In the genomic region with DNA sequence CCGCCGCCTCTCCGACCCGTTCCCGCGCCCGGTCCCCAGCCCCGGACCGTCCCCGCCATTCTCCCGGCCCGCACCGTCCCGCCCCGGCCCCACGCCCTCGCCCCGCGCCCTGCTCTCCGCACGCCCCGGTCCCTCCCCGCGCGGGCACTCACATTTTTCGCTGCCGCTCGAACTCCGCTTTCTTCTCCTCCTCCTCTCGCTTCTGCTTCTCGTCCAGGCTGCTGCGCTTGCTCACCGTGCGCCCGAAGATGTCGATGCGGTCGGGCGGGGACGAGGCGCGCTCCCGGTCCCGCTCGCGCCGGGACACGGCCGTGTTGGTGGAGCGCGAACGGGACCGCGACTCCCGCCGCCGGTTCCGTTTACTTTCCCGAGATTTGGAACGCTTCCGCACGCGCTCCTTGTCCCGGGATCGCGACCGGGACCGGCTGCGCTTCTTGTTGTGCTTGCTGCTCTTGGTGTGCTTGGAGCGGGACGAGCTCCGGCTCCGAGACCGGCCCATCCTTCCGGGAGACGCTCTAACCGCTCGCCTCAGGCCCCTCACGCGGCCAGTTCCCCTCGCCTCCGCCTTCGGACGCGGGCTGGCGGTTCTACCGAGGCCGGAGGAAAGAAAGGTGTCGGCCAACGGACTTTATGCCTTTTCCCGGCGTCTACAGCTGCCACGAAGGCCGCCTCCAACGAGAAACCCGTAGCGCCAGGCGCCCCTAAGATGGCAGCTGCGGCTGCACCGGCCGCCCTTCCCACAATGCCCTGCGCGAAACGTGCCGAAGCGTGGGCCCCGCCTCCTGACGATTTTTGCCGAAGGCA, we compare ENCODE assay signal across 8 cellular contexts. TPM values are rescaled to one million over a fixed set of nuclear protein-coding genes. Genes with fewer than 3 reads are reported as not detected.
DNase-seq lines count a peak whose midpoint lies in the region; ATAC-seq and TF ChIP-seq lines count a peak whose summit lies in the region.

A gene with protein sequence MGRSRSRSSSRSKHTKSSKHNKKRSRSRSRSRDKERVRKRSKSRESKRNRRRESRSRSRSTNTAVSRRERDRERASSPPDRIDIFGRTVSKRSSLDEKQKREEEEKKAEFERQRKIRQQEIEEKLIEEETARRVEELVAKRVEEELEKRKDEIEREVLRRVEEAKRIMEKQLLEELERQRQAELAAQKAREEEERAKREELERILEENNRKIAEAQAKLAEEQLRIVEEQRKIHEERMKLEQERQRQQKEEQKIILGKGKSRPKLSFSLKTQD (minus strand): TSS at position 717 of the 804 bp plus-strand sequence. CDS start 218 bp downstream, at position 499.

- H3K4me3 ChIP-seq in ACC112 (ENCODE audit: low read depth, low read length), result peak within 1 kb of the TSS; percentile 88
- peak within 1 kb of the TSS; percentile 96 for H3K4me3 ChIP-seq in kidney epithelial cell (ENCODE audit: low read depth, low read length)

- TF ChIP-seq CTCF in kidney epithelial cell (IDR thresholded peaks at IDR 0.05; ENCODE audit: insufficient read depth, low read length, poor library complexity, severe bottlenecking), result no peak

- peaks cover 51% of the 10 kb centered on the region for H3K79me2 ChIP-seq in ACC112 (ENCODE audit: control insufficient read depth, insufficient read depth, low read length, unreplicated experiment)

- no peaks in the 10 kb centered on the region for H3K27me3 ChIP-seq in ACC112 (ENCODE audit: insufficient read depth, low read length)
- H3K27me3 ChIP-seq in kidney epithelial cell (ENCODE audit: control insufficient read depth, insufficient read depth, low read length), result no peaks in the 10 kb centered on the region

- ATAC-seq in GM18858 (IDR thresholded peaks at IDR 0.05; ENCODE audit: unreplicated experiment), result peak; percentile 61
- ATAC-seq in HG03066 (IDR thresholded peaks at IDR 0.05; ENCODE audit: low read depth, unreplicated experiment), result peak; percentile 59

- H3K4me1 ChIP-seq in ACC112 (ENCODE audit: control insufficient read depth, insufficient read depth, low read length, unreplicated experiment), result peaks cover 27% of the 10 kb centered on the region

- H3K36me3 ChIP-seq in ACC112 (ENCODE audit: insufficient read depth, low read length) (no peaks in the 10 kb centered on the region), kidney epithelial cell (ENCODE audit: control insufficient read depth, insufficient read depth, low read length) (no peaks in the 10 kb centered on the region)

- peak within 1 kb of the TSS; percentile 87 for H3K27ac ChIP-seq in ACC112 (ENCODE audit: low read depth, low read length)

- peak within 1 kb of the TSS; percentile 46 for H2AFZ ChIP-seq in ACC112 (ENCODE audit: low read length, unreplicated experiment)

- DNase-seq in NCI-H2171 treated with DMSO at 0.1 percent for 48 hours (lab: John Stamatoyannopoulos, UW) (peak; percentile 90), cerebellar cortex (ENCODE audit: low spot score) (peak; percentile 51), kidney epithelial cell (ENCODE audit: low read depth) (peak; percentile 48)
- peak; percentile 98 for DNase-seq in activated CD4-positive, CD25-positive, alpha-beta regulatory T cell treated with anti-CD3 and anti-CD28 coated beads, Interleukin-2, amount 50 U/mL, for 72 hours
- peak; percentile 88 to 95 for DNase-seq in stimulated activated CD4-positive, alpha-beta T cell treated with anti-CD3 and anti-CD28 coated beads, Interleukin-1b, Interleukin-23, amount 100 ng/mL, for 1 hour (ENCODE audit: low read depth in 2 of 2)

RNA-seq across cellular contexts. Expression of the gene that starts here (rescaled TPM):
- total RNA-seq in kidney epithelial cell, result 50.1 and 58.4 TPM in 2 replicates

Comparison
In these comparisons a context has a peak if more than half of its experiments do, and no peak if none do; other contexts are left out.
1. Peak in every context shown above with its lines: DNase-seq, ATAC-seq, H3K4me3 ChIP-seq and H3K27ac ChIP-seq.
2. DNase-seq: peak in every context shown above with its lines; median percentile 98 in activated CD4-positive, CD25-positive, alpha-beta regulatory T cell treated with anti-CD3 and anti-CD28 coated beads, Interleukin-2, amount 50 U/mL, for 72 hours; 92 in stimulated activated CD4-positive, alpha-beta T cell treated with anti-CD3 and anti-CD28 coated beads, Interleukin-1b, Interleukin-23, amount 100 ng/mL, for 1 hour; 90 in NCI-H2171 treated with DMSO at 0.1 percent for 48 hours; 51 in cerebellar cortex; 48 in kidney epithelial cell.